30 cellular contexts compared by ENCODE assay signal in the genomic region with DNA sequence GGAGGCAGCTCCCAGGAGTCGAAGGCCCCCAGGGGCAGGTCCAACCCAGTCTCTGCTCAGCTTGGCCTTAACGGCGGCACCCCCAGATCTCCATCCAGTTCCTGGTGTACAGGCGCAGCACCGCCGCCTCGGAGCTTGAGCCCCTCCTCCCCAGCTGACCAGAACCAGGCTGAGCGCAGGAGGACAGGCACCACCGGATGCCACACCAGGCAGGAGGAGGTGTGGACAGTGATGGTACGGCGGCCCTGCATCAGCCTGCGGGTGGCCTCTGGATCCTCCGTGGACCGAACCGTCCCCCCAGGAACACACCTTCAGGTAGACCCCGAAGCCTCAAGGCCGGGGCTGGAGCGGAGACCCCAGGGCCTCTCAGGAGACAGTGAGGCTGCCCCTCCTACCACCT.
"Had no signal": no experiment of that assay in that cellular context is flagged by ENCODE, and none has a peak within 500 bp of the region (broad histone marks: within the 10 kb centered on the region; RNA-seq: fewer than 3 reads in every experiment).

No MANE protein-coding gene starts in this region.

- DNase-seq: activated B cell treated with CpG ODN at 0.5 μM for 24 hours; activated CD4-positive, alpha-beta memory T cell treated with anti-CD3 and anti-CD28 coated beads for 36 hours; activated CD4-positive, alpha-beta T cell treated with anti-CD3 and anti-CD28 coated beads for 4 hours; activated CD4-positive, alpha-beta T cell treated with anti-CD3 and anti-CD28 coated beads, Interleukin-2, amount 50 U/mL, for 1 hour; activated CD4-positive, CD25-positive, alpha-beta regulatory T cell treated with anti-CD3 and anti-CD28 coated beads, Interleukin-2, amount 50 U/mL, for 72 hours; activated CD8-positive, alpha-beta memory T cell treated with anti-CD3 and anti-CD28 coated beads, Interleukin-2, amount 50 U/mL, for 4 hours; activated effector memory CD4-positive, alpha-beta T cell treated with Interleukin-2 at 50 U/mL for 16 hours; activated naive CD4-positive, alpha-beta T cell treated with anti-CD3 and anti-CD28 coated beads, Interleukin-2, amount 50 U/mL, for 16 hours; activated naive CD8-positive, alpha-beta T cell treated with anti-CD3 and anti-CD28 coated beads for 36 hours; activated T-cell treated with anti-CD3 and anti-CD28 coated beads for 4 hours; activated T-cell treated with anti-CD3 and anti-CD28 coated beads, Interleukin-2, amount 50 U/mL, for 4 hours; amniotic stem cell; aorta; brain microvascular endothelial cell; central memory CD4-positive, alpha-beta T cell; Karpas-422; NCI-H1105; NCI-H1417 treated with DMSO at 0.1 percent for 48 hours; NCI-H187 treated with DMSO at 0.1 percent for 48 hours; NCI-H2081; NCI-H345; NCI-H524 treated with DMSO at 0.1 percent for 48 hours; SIG-M5; T-cell; T-helper 2 cell; T-helper 9 cell had no signal

- H3K4me1 Mint-ChIP-seq: activated B cell treated with CpG ODN at 0.5 μM for 24 hours; activated naive CD8-positive, alpha-beta T cell treated with anti-CD3 and anti-CD28 coated beads for 36 hours had no signal

- H3K27ac ChIP-seq: brain microvascular endothelial cell, VCaP had no signal

- H3K27ac Mint-ChIP-seq: activated B cell treated with CpG ODN at 0.5 μM for 24 hours; activated CD4-positive, alpha-beta memory T cell treated with anti-CD3 and anti-CD28 coated beads for 36 hours; activated naive CD8-positive, alpha-beta T cell treated with anti-CD3 and anti-CD28 coated beads for 36 hours; T-cell had no signal

- H3K27me3 Mint-ChIP-seq: activated B cell treated with CpG ODN at 0.5 μM for 24 hours; activated CD4-positive, alpha-beta memory T cell treated with anti-CD3 and anti-CD28 coated beads for 36 hours; activated naive CD8-positive, alpha-beta T cell treated with anti-CD3 and anti-CD28 coated beads for 36 hours; T-cell had no signal

- H3K27me3 ChIP-seq: brain microvascular endothelial cell had no signal

- H3K4me3 Mint-ChIP-seq: activated B cell treated with CpG ODN at 0.5 μM for 24 hours; activated CD4-positive, alpha-beta memory T cell treated with anti-CD3 and anti-CD28 coated beads for 36 hours; activated naive CD8-positive, alpha-beta T cell treated with anti-CD3 and anti-CD28 coated beads for 36 hours; activated T-cell treated with anti-CD3 and anti-CD28 coated beads, Interleukin-2, amount 50 U/mL, for 4 hours; activated T-helper 1 cell treated with anti-CD3 and anti-CD28 coated beads, Interleukin-12 subunit alpha, Interleukin-12 subunit beta, Interleukin-2, Interleukin-4 antibody, amounts not matched to agents 30 ng/mL and 10 ng/mL and 1 ng/mL, durations not matched to agents 14 hours and 24 hours and 36 hours; T-cell had no signal

- ATAC-seq: activated T-cell treated with anti-CD3 and anti-CD28 coated beads, Interleukin-2, amount 50 U/mL, for 4 hours; Panc1; SK-N-SH treated with all-trans-retinoic acid at 6 μM for 48 hours; T-cell had no signal

- H3K9me3 Mint-ChIP-seq: activated B cell treated with CpG ODN at 0.5 μM for 24 hours; activated CD4-positive, alpha-beta memory T cell treated with anti-CD3 and anti-CD28 coated beads for 36 hours; activated naive CD8-positive, alpha-beta T cell treated with anti-CD3 and anti-CD28 coated beads for 36 hours; activated T-cell treated with anti-CD3 and anti-CD28 coated beads, Interleukin-2, amount 50 U/mL, for 4 hours; activated T-helper 1 cell treated with anti-CD3 and anti-CD28 coated beads, Interleukin-12 subunit alpha, Interleukin-12 subunit beta, Interleukin-2, Interleukin-4 antibody, amounts not matched to agents 30 ng/mL and 10 ng/mL and 1 ng/mL, durations not matched to agents 14 hours and 24 hours and 36 hours; T-cell had no signal

- H3K36me3 Mint-ChIP-seq: activated naive CD8-positive, alpha-beta T cell treated with anti-CD3 and anti-CD28 coated beads for 36 hours had no signal
